In the genomic region with DNA sequence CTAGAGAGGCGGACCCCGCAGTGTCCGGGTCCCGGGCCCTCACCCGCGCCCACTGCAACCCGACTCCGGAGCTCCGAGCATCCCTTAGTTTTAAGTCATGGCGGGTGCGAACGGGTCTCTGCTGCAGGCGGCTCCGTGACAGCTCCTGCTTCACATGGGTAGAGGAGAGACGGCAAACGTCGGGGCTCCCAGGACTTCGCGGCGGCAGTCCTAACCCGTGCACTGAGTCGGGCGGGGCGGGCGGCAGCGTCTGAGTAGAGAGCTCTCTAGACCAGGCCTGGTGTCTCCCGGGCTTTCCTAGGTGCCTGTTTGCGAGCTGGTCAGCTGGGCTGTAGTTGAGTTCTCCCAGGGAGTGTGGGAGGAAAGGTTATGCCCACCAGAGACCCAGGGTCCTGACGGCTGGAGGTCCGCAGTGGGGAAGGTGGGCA, we compare ENCODE assay signal across 8 cellular contexts. TPM values are rescaled to one million over a fixed set of nuclear protein-coding genes. Genes with fewer than 3 reads are reported as not detected.
DNase-seq lines count a peak whose midpoint lies in the region; ATAC-seq lines count a peak whose summit lies in the region.

No MANE protein-coding gene starts in this region.

- H3K4me3 ChIP-seq in iPS-18c (ENCODE audit: insufficient read depth, low read depth, low read length): peak overlapping the region; percentile 90
- peak overlapping the region; percentile 69 to 97 (median 88) for H3K4me3 ChIP-seq in subcutaneous abdominal adipose tissue (ENCODE audit: low read depth in 1 of 5, low read length in 5 of 5)

- no peak for DNase-seq in activated T-cell treated with anti-CD3 and anti-CD28 coated beads, Interleukin-2, amount 50 U/mL, for 4 hours
- DNase-seq in activated T-cell treated with anti-CD3 and anti-CD28 coated beads for 4 hours (no peak), SHP77 (lab: John Stamatoyannopoulos, UW) (no peak), SIG-M5 treated with dmso at 0.1 percent for 504 hours (lab: John Stamatoyannopoulos, UW; ENCODE audit: unreplicated experiment) (no peak), occipital lobe (lab: John Stamatoyannopoulos, UW) (no peak)
- no peak for DNase-seq in activated CD8-positive, alpha-beta T cell treated with anti-CD3 and anti-CD28 coated beads, Interleukin-2, amount 10 ng/mL, durations not matched to agents 7 days and 5 days

- no peaks in the 10 kb centered on the region for H3K27me3 ChIP-seq in subcutaneous abdominal adipose tissue (ENCODE audit: control insufficient read depth in 5 of 5, insufficient read depth in 4 of 5, low read length in 5 of 5)

- peak overlapping the region; percentile 75 for H3K27ac Mint-ChIP-seq in activated CD8-positive, alpha-beta T cell treated with anti-CD3 and anti-CD28 coated beads, Interleukin-2, amount 10 ng/mL, durations not matched to agents 7 days and 5 days

- H3K9ac ChIP-seq in subcutaneous abdominal adipose tissue (ENCODE audit: low read length in 5 of 5): peak overlapping the region; percentile 68 to 90 (median 87)

- H3K27ac ChIP-seq in subcutaneous abdominal adipose tissue (ENCODE audit: low read depth, low read length): peak overlapping the region; percentile 57

- peaks cover 0 to 26% (median 25%) of the 10 kb centered on the region in 5 donors for H3K36me3 ChIP-seq in subcutaneous abdominal adipose tissue (ENCODE audit: control insufficient read depth in 5 of 5, insufficient read depth in 5 of 5, low read length in 5 of 5)

- H3K9me3 ChIP-seq in iPS-18c (ENCODE audit: control insufficient read depth, insufficient read depth, low read length): no peaks in the 10 kb centered on the region
- H3K9me3 ChIP-seq in subcutaneous abdominal adipose tissue (ENCODE audit: control insufficient read depth in 5 of 5, low read length in 5 of 5): no peaks in the 10 kb centered on the region

- H3K36me3 Mint-ChIP-seq in activated T-cell treated with anti-CD3 and anti-CD28 coated beads, Interleukin-2, amount 50 U/mL, for 4 hours (ENCODE audit: insufficient read depth): peaks cover 2% of the 10 kb centered on the region
- H3K36me3 Mint-ChIP-seq in activated CD8-positive, alpha-beta T cell treated with anti-CD3 and anti-CD28 coated beads, Interleukin-2, amount 10 ng/mL, durations not matched to agents 7 days and 5 days (ENCODE audit: low read depth): peaks cover 3% of the 10 kb centered on the region

- peak in 1 of 2 donors; percentile 32 for ATAC-seq in activated T-cell treated with anti-CD3 and anti-CD28 coated beads, Interleukin-2, amount 50 U/mL, for 4 hours
- no peak for ATAC-seq in activated CD8-positive, alpha-beta T cell treated with anti-CD3 and anti-CD28 coated beads, Interleukin-2, amount 10 ng/mL, durations not matched to agents 7 days and 5 days

- H3K4me1 ChIP-seq in subcutaneous abdominal adipose tissue (ENCODE audit: control insufficient read depth in 5 of 5, insufficient read depth in 5 of 5, low read length in 5 of 5): peaks cover 7 to 52% (median 49%) of the 10 kb centered on the region in 5 donors

- H3K27me3 Mint-ChIP-seq in activated T-cell treated with anti-CD3 and anti-CD28 coated beads, Interleukin-2, amount 50 U/mL, for 4 hours (ENCODE audit: low read depth): no peaks in the 10 kb centered on the region
- H3K27me3 Mint-ChIP-seq in activated CD8-positive, alpha-beta T cell treated with anti-CD3 and anti-CD28 coated beads, Interleukin-2, amount 10 ng/mL, durations not matched to agents 7 days and 5 days (ENCODE audit: low read depth): no peaks in the 10 kb centered on the region

- H3K4me1 Mint-ChIP-seq in activated T-cell treated with anti-CD3 and anti-CD28 coated beads, Interleukin-2, amount 50 U/mL, for 4 hours (ENCODE audit: low read depth): peaks cover 16% of the 10 kb centered on the region
- peaks cover 22% of the 10 kb centered on the region for H3K4me1 Mint-ChIP-seq in activated CD8-positive, alpha-beta T cell treated with anti-CD3 and anti-CD28 coated beads, Interleukin-2, amount 10 ng/mL, durations not matched to agents 7 days and 5 days (ENCODE audit: low read depth)

- CTCF ChIA-PET in activated CD8-positive, alpha-beta T cell treated with anti-CD3 and anti-CD28 coated beads, Interleukin-2, amount 10 ng/mL, durations not matched to agents 7 days and 5 days (lab: Charles Lee): interaction anchor here (0.7 to 2.3 kb wide), 6 partner anchors 14 to 203 kb away, joined by 3 to 17 read pairs (median 7); partner anchors contain the start of gene ECI1

- peak overlapping the region; percentile 91 for H3K4me3 Mint-ChIP-seq in activated T-cell treated with anti-CD3 and anti-CD28 coated beads, Interleukin-2, amount 50 U/mL, for 4 hours
- H3K4me3 Mint-ChIP-seq in activated CD8-positive, alpha-beta T cell treated with anti-CD3 and anti-CD28 coated beads, Interleukin-2, amount 10 ng/mL, durations not matched to agents 7 days and 5 days: peak overlapping the region; percentile 94

- no peaks in the 10 kb centered on the region for H3K9me3 Mint-ChIP-seq in activated T-cell treated with anti-CD3 and anti-CD28 coated beads, Interleukin-2, amount 50 U/mL, for 4 hours
- H3K9me3 Mint-ChIP-seq in activated CD8-positive, alpha-beta T cell treated with anti-CD3 and anti-CD28 coated beads, Interleukin-2, amount 10 ng/mL, durations not matched to agents 7 days and 5 days (ENCODE audit: insufficient read depth): no peaks in the 10 kb centered on the region

- POLR2A ChIA-PET in activated CD8-positive, alpha-beta T cell treated with anti-CD3 and anti-CD28 coated beads, Interleukin-2, amount 10 ng/mL, durations not matched to agents 7 days and 5 days (lab: Charles Lee): interaction anchor here (0.6 to 1.8 kb wide), 4 partner anchors 40 to 292 kb away, joined by 3 to 14 read pairs (median 4); partner anchors contain the start of genes GFER and TRAF7

RNA-seq across cellular contexts. Expression of gene TSC2, which starts 0.3 kb away (rescaled TPM):
- total RNA-seq in activated T-cell treated with anti-CD3 and anti-CD28 coated beads, Interleukin-2, amount 50 U/mL, for 4 hours: 10 to 100 TPM; 87.6 to 98.0 (median 94.5) TPM
- 10 to 100 TPM; 87.9 to 97.4 TPM for total RNA-seq in activated CD8-positive, alpha-beta T cell treated with anti-CD3 and anti-CD28 coated beads, Interleukin-2, amount 10 ng/mL, durations not matched to agents 7 days and 5 days
- total RNA-seq in occipital lobe: 47.3 TPM

RNA-seq across cellular contexts. Expression of gene NTHL1, which starts 0.5 kb away (rescaled TPM):
- 10 to 100 TPM; 30.5 to 43.5 (median 34.8) TPM for total RNA-seq in activated T-cell treated with anti-CD3 and anti-CD28 coated beads, Interleukin-2, amount 50 U/mL, for 4 hours
- total RNA-seq in activated CD8-positive, alpha-beta T cell treated with anti-CD3 and anti-CD28 coated beads, Interleukin-2, amount 10 ng/mL, durations not matched to agents 7 days and 5 days: 10 to 100 TPM; 29.9 to 35.3 TPM
- total RNA-seq in occipital lobe: 20.3 TPM

RNA-seq across cellular contexts. Expression of gene NHERF2, which starts 21.4 kb away (rescaled TPM):
- total RNA-seq in activated T-cell treated with anti-CD3 and anti-CD28 coated beads, Interleukin-2, amount 50 U/mL, for 4 hours: 1 to 10 TPM; 2.0 to 4.4 (median 2.0) TPM
- total RNA-seq in activated CD8-positive, alpha-beta T cell treated with anti-CD3 and anti-CD28 coated beads, Interleukin-2, amount 10 ng/mL, durations not matched to agents 7 days and 5 days: 1 to 10 TPM; 1.4 to 2.8 TPM
- 9.8 TPM for total RNA-seq in occipital lobe

RNA-seq across cellular contexts. Expression of gene NPW, which starts 28.5 kb away (rescaled TPM):
- total RNA-seq in activated T-cell treated with anti-CD3 and anti-CD28 coated beads, Interleukin-2, amount 50 U/mL, for 4 hours: 10 to 100 TPM in 2 of 3 donors, 1 to 10 TPM in 1; 9.2 to 19.0 (median 13.1) TPM
- total RNA-seq in activated CD8-positive, alpha-beta T cell treated with anti-CD3 and anti-CD28 coated beads, Interleukin-2, amount 10 ng/mL, durations not matched to agents 7 days and 5 days: under 1 TPM in 1 of 2 experiments, not detected in 1; 0.73 TPM
- not detected for total RNA-seq in occipital lobe

RNA-seq across cellular contexts. Expression of gene ZNF598, which starts 38.5 kb away (rescaled TPM):
- total RNA-seq in activated T-cell treated with anti-CD3 and anti-CD28 coated beads, Interleukin-2, amount 50 U/mL, for 4 hours: 100 to 1,000 TPM; 118 to 127 (median 126) TPM
- total RNA-seq in activated CD8-positive, alpha-beta T cell treated with anti-CD3 and anti-CD28 coated beads, Interleukin-2, amount 10 ng/mL, durations not matched to agents 7 days and 5 days: 10 to 100 TPM; 75.1 to 75.9 TPM
- 5.5 TPM for total RNA-seq in occipital lobe
